In the genomic region with DNA sequence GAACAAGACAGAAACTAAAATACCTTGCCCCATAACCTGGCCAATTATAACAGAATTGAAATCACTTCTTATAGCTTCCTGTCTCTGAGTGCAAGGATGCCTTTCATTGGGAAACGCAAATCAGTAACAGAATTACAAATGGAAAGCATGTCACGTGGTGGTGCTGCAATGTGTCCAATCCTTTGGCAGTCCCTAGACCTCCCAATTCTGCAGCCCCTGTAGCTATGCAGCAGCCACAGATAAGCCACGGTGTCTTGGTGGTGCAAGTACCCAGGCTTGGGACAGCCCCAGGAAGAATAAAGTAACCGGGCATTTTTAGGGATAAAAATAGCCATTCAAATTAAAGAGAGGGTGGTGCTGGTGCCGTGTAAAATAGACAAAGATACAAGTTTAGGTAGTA, we compare ENCODE assay signal across 13 cellular contexts.
DNase-seq lines count a peak whose midpoint lies in the region; ATAC-seq and TF ChIP-seq lines count a peak whose summit lies in the region.
"Had no signal": no experiment of that assay in that cellular context is flagged by ENCODE, and none has a peak within 500 bp of the region (broad histone marks: within the 10 kb centered on the region; RNA-seq: fewer than 3 reads in every experiment).

No MANE protein-coding gene starts in this region.

- no peak for DNase-seq in GM06990 (ENCODE audit: extremely low read depth, insufficient read length)
- no peak for DNase-seq in NOMO-1 (lab: John Stamatoyannopoulos, UW; ENCODE audit: unreplicated experiment in 2 of 2)
- DNase-seq in GF-D8 (lab: John Stamatoyannopoulos, UW), result no peak
- DNase-seq: CD4-positive, CD25-positive, alpha-beta regulatory T cell; erythroblast; islet precursor cell; NCI-H1092; retina had no signal

- H3K36me3 ChIP-seq in GM06990 (ENCODE audit: control insufficient read depth, insufficient read depth, low read length) (no peaks in the 10 kb centered on the region), duodenal mucosa (ENCODE audit: control insufficient read depth in 1 of 2, insufficient read depth in 2 of 2, low read length in 2 of 2) (no peaks in the 10 kb centered on the region), parathyroid adenoma (ENCODE audit: control insufficient read depth, insufficient read depth, low read length) (no peaks in the 10 kb centered on the region)

- H3K27ac ChIP-seq in duodenal mucosa (ENCODE audit: low read depth, low read length) (peak overlapping the region; percentile 34), parathyroid adenoma (peak overlapping the region; percentile 13)

- no peaks in the 10 kb centered on the region for H3K4me1 ChIP-seq in duodenal mucosa (ENCODE audit: control insufficient read depth in 1 of 2, insufficient read depth in 2 of 2, low read length in 2 of 2)
- H3K4me1 ChIP-seq in parathyroid adenoma, result no peaks in the 10 kb centered on the region

- H3K9ac ChIP-seq in duodenal mucosa (ENCODE audit: low read depth in 1 of 2, low read length in 2 of 2), result no peak overlapping the region
- H3K9ac ChIP-seq in parathyroid adenoma, result no peak overlapping the region

- peak; percentile 12 for ATAC-seq in HG03354 (IDR thresholded peaks at IDR 0.05; ENCODE audit: poor library complexity, severe bottlenecking, unreplicated experiment)
- ATAC-seq in HG02763 (IDR thresholded peaks at IDR 0.05; ENCODE audit: unreplicated experiment), result no peak
- ATAC-seq in HG02970 (IDR thresholded peaks at IDR 0.05; ENCODE audit: low FRiP score, unreplicated experiment), result no peak

- no peaks in the 10 kb centered on the region for H3K9me3 ChIP-seq in duodenal mucosa (ENCODE audit: control insufficient read depth in 1 of 2, low read length in 2 of 2)
- H3K9me3 ChIP-seq in parathyroid adenoma (ENCODE audit: control insufficient read depth, low read length), result no peaks in the 10 kb centered on the region

- peak overlapping the region; percentile 25 for H3K4me3 ChIP-seq in GM06990 (replicated peaks; ENCODE audit: low read depth, low read length)
- H3K4me3 ChIP-seq in duodenal mucosa (ENCODE audit: low read depth in 1 of 2, low read length in 2 of 2), result no peak overlapping the region
- H3K4me3 ChIP-seq in parathyroid adenoma (ENCODE audit: low read depth, low read length), result no peak overlapping the region

- H3K79me2 ChIP-seq in parathyroid adenoma, result no peaks in the 10 kb centered on the region

- peak overlapping the region; percentile 16 for H3K4me2 ChIP-seq in parathyroid adenoma (ENCODE audit: low read length)

- TF ChIP-seq CTCF in GM06990 (IDR thresholded peaks at IDR 0.05; ENCODE audit: insufficient read depth, low read length, poor library complexity, severe bottlenecking) (no peak), parathyroid adenoma (IDR thresholded peaks at IDR 0.05) (no peak)

- H3K27me3 ChIP-seq in GM06990 (replicated peaks; ENCODE audit: control insufficient read depth, insufficient read depth, low read length) (no peaks in the 10 kb centered on the region), duodenal mucosa (ENCODE audit: control insufficient read depth in 1 of 2, insufficient read depth in 2 of 2, low read length in 2 of 2) (no peaks in the 10 kb centered on the region), parathyroid adenoma (ENCODE audit: control insufficient read depth, insufficient read depth, low read length) (no peaks in the 10 kb centered on the region)

- peak overlapping the region; percentile 18 for H2AFZ ChIP-seq in parathyroid adenoma
